16 cellular contexts compared by ENCODE assay signal in genomic region chr12:80045594-80045993, GRCh38. TPM values are rescaled to one million over a fixed set of nuclear protein-coding genes. Genes with fewer than 3 reads are reported as not detected.
DNase-seq lines count a peak whose midpoint lies in the region; ATAC-seq, FAIRE-seq and TF ChIP-seq lines count a peak whose summit lies in the region.
"Had no signal": no experiment of that assay in that cellular context is flagged by ENCODE, and none has a peak within 500 bp of the region (broad histone marks: within the 10 kb centered on the region; RNA-seq: fewer than 3 reads in every experiment).

No MANE protein-coding gene starts in this region.

- FAIRE-seq in bronchial epithelial cell (lab: Jason Lieb, UNC) (no peak), keratinocyte (lab: Jason Lieb, UNC) (peak; percentile 43), D721Med (lab: Jason Lieb, UNC) (no peak)

- peaks cover 17% of the 10 kb centered on the region for H3K4me1 ChIP-seq in keratinocyte (ENCODE audit: control insufficient read depth, extremely low read depth, insufficient read depth, low read length)
- H3K4me1 ChIP-seq: BE2C had no signal

- dilution Hi-C loops in keratinocyte (cut with MboI; ENCODE audit: extremely low pct_ligation_motif_present, low sequenced_read_pairs) = no loop called here

- no peak overlapping the region for H3K9ac ChIP-seq in keratinocyte (ENCODE audit: control insufficient read depth, extremely low read depth, insufficient read depth, low read length)

- no peaks in the 10 kb centered on the region for H3K9me3 ChIP-seq in keratinocyte (ENCODE audit: control insufficient read depth, low read depth, low read length)
- H3K9me3 ChIP-seq: BE2C had no signal

- DNase-seq in AG09309 (ENCODE audit: low read depth) = peak; percentile 18
- DNase-seq in LHCN-M2 (ENCODE audit: low read depth) = peak; percentile 54
- DNase-seq in bronchial epithelial cell (ENCODE audit: low read depth) = peak; percentile 95
- DNase-seq in keratinocyte (ENCODE audit: low read depth, low spot score) = peak; percentile 63
- no peak for DNase-seq in brain microvascular endothelial cell
- no peak for DNase-seq in D721Med (ENCODE audit: insufficient read length, low spot score)
- no peak for DNase-seq in activated naive CD8-positive, alpha-beta T cell treated with anti-CD3 and anti-CD28 coated beads, Interleukin-2, amount 50 U/mL, for 24 hours
- DNase-seq: activated CD8-positive, alpha-beta T cell treated with anti-CD3 and anti-CD28 coated beads, Interleukin-2, amount 10 ng/mL, durations not matched to agents 7 days and 5 days; BE2C; cortex of kidney; NCI-H187; NCI-H524 treated with DMSO at 0.1 percent for 48 hours; PC-9; posterior cingulate gyrus had no signal

- TF ChIP-seq CTCF in AG09309 (IDR thresholded peaks at IDR 0.05; ENCODE audit: control insufficient read depth, insufficient read depth, low read depth, low read length, missing control alignments) = no peak
- no peak for TF ChIP-seq CTCF in bronchial epithelial cell (IDR thresholded peaks at IDR 0.05; ENCODE audit: insufficient read depth, low read length, severe bottlenecking)
- TF ChIP-seq CTCF in keratinocyte (optimal IDR thresholded peaks at IDR 0.05 in 1 of 3, IDR thresholded peaks at IDR 0.05 in 1 of 3, conservative IDR thresholded peaks at IDR 0.05 in 1 of 3; ENCODE audit: extremely low read depth in 1 of 3, insufficient read depth in 2 of 3, low read length in 3 of 3) = no peak
- no peak for TF ChIP-seq CTCF in brain microvascular endothelial cell (IDR thresholded peaks at IDR 0.05; ENCODE audit: low read depth, low read length, missing control alignments)
- no peak for TF ChIP-seq CTCF in D721Med (IDR thresholded peaks at IDR 0.05; ENCODE audit: insufficient read depth, missing control alignments)

- H3K4me1 Mint-ChIP-seq in activated naive CD8-positive, alpha-beta T cell treated with anti-CD3 and anti-CD28 coated beads, Interleukin-2, amount 50 U/mL, for 24 hours = peaks cover 2% of the 10 kb centered on the region
- H3K4me1 Mint-ChIP-seq: activated T-helper 17 cell treated with anti-CD3 and anti-CD28 coated beads, Interleukin-2, amount 50 U/mL, for 72 hours had no signal

- ATAC-seq in activated naive CD8-positive, alpha-beta T cell treated with anti-CD3 and anti-CD28 coated beads, Interleukin-2, amount 50 U/mL, for 24 hours = no peak
- no peak for ATAC-seq in HG03521 (IDR thresholded peaks at IDR 0.05; ENCODE audit: unreplicated experiment)
- ATAC-seq: activated CD8-positive, alpha-beta T cell treated with anti-CD3 and anti-CD28 coated beads, Interleukin-2, amount 10 ng/mL, durations not matched to agents 7 days and 5 days had no signal

- peak overlapping the region; percentile 66 for H3K4me2 ChIP-seq in keratinocyte (ENCODE audit: control insufficient read depth, extremely low read depth, insufficient read depth, low read depth, low read length)
- H3K4me2 ChIP-seq: PC-9 had no signal

- H3K9me3 Mint-ChIP-seq in activated naive CD8-positive, alpha-beta T cell treated with anti-CD3 and anti-CD28 coated beads, Interleukin-2, amount 50 U/mL, for 24 hours = peaks cover 4% of the 10 kb centered on the region
- H3K9me3 Mint-ChIP-seq: activated T-helper 17 cell treated with anti-CD3 and anti-CD28 coated beads, Interleukin-2, amount 50 U/mL, for 72 hours had no signal

- in situ Hi-C loops in brain microvascular endothelial cell (cut with HindIII; ENCODE audit: low pct_ligation_motif_present, low sequenced_read_pairs) = no loop called here

- H3K27me3 ChIP-seq in bronchial epithelial cell (ENCODE audit: control insufficient read depth, insufficient read depth, low read length) = no peaks in the 10 kb centered on the region
- no peaks in the 10 kb centered on the region for H3K27me3 ChIP-seq in keratinocyte (ENCODE audit: control insufficient read depth, extremely low read depth, insufficient read depth, low read length)
- H3K27me3 ChIP-seq in brain microvascular endothelial cell (replicated peaks) = no peaks in the 10 kb centered on the region

- no peaks in the 10 kb centered on the region for H4K20me1 ChIP-seq in keratinocyte (ENCODE audit: control insufficient read depth, extremely low read depth, insufficient read depth, low read length)

- peaks cover 5% of the 10 kb centered on the region for H3K27me3 Mint-ChIP-seq in activated naive CD8-positive, alpha-beta T cell treated with anti-CD3 and anti-CD28 coated beads, Interleukin-2, amount 50 U/mL, for 24 hours

- no peaks in the 10 kb centered on the region for H3K36me3 Mint-ChIP-seq in activated naive CD8-positive, alpha-beta T cell treated with anti-CD3 and anti-CD28 coated beads, Interleukin-2, amount 50 U/mL, for 24 hours (ENCODE audit: low read depth)

- no peaks in the 10 kb centered on the region for H3K36me3 ChIP-seq in bronchial epithelial cell (ENCODE audit: control insufficient read depth, insufficient read depth, low read length)
- no peaks in the 10 kb centered on the region for H3K36me3 ChIP-seq in keratinocyte (ENCODE audit: control insufficient read depth in 2 of 2, extremely low read depth in 1 of 2, insufficient read depth in 2 of 2, low read length in 2 of 2)
- H3K36me3 ChIP-seq in brain microvascular endothelial cell (replicated peaks) = no peaks in the 10 kb centered on the region
- H3K36me3 ChIP-seq: BE2C had no signal

- no peak overlapping the region for H2AFZ ChIP-seq in keratinocyte (ENCODE audit: control insufficient read depth, low read length)
- H2AFZ ChIP-seq: PC-9 had no signal

- H3K4me3 ChIP-seq in AG09309 (ENCODE audit: control insufficient read depth, low read depth, low read length) (no peak overlapping the region), bronchial epithelial cell (ENCODE audit: low read depth, low read length) (no peak overlapping the region), keratinocyte (ENCODE audit: control insufficient read depth in 2 of 3, extremely low read depth in 1 of 3, insufficient read depth in 2 of 3, low read depth in 1 of 3, low read length in 3 of 3) (no peak overlapping the region), brain microvascular endothelial cell (ENCODE audit: low read depth, low read length) (no peak overlapping the region)
- H3K4me3 ChIP-seq: PC-9 had no signal

- H3K4me3 Mint-ChIP-seq in activated naive CD8-positive, alpha-beta T cell treated with anti-CD3 and anti-CD28 coated beads, Interleukin-2, amount 50 U/mL, for 24 hours = no peak overlapping the region
- H3K4me3 Mint-ChIP-seq: activated CD8-positive, alpha-beta T cell treated with anti-CD3 and anti-CD28 coated beads, Interleukin-2, amount 10 ng/mL, durations not matched to agents 7 days and 5 days; activated T-helper 17 cell treated with anti-CD3 and anti-CD28 coated beads, Interleukin-2, amount 50 U/mL, for 72 hours had no signal

- no peaks in the 10 kb centered on the region for H3K79me2 ChIP-seq in keratinocyte (ENCODE audit: control insufficient read depth, insufficient read depth, low read length)

- H3K27ac ChIP-seq in keratinocyte (ENCODE audit: control insufficient read depth, insufficient read depth, low read length) (no peak overlapping the region), brain microvascular endothelial cell (no peak overlapping the region)
- H3K27ac ChIP-seq: PC-9 had no signal

- no peaks in the 10 kb centered on the region for H3K9me1 ChIP-seq in keratinocyte (ENCODE audit: control insufficient read depth, extremely low read depth, insufficient read depth, low read length)

- no peak overlapping the region for H3K27ac Mint-ChIP-seq in activated naive CD8-positive, alpha-beta T cell treated with anti-CD3 and anti-CD28 coated beads, Interleukin-2, amount 50 U/mL, for 24 hours
- H3K27ac Mint-ChIP-seq: activated CD8-positive, alpha-beta T cell treated with anti-CD3 and anti-CD28 coated beads, Interleukin-2, amount 10 ng/mL, durations not matched to agents 7 days and 5 days; activated T-helper 17 cell treated with anti-CD3 and anti-CD28 coated beads, Interleukin-2, amount 50 U/mL, for 72 hours had no signal

RNA-seq across cellular contexts. Expression of gene OTOGL, which starts 53.7 kb away (rescaled TPM):
- total RNA-seq in LHCN-M2 (2014; rRNA removed) (0.19 and 0.34 TPM in 2 replicates), bronchial epithelial cell (under 0.01 TPM in 1 of 2 replicates, not detected in the other)
- polyA plus RNA-seq in LHCN-M2 (2012) = 0.09 TPM
- 0.01 to 0.08 TPM (median 0.01 TPM) in 3 replicates for polyA plus RNA-seq in keratinocyte
- polyA plus RNA-seq in keratinocyte (2011; ENCODE audit: low read depth) = not detected
- polyA plus RNA-seq in keratinocyte (2011; cell fraction: cytosol; rRNA removed) = 0.02 TPM in 1 of 2 replicates, not detected in the other
- polyA plus RNA-seq in keratinocyte (2011; cell fraction: nucleus; rRNA removed) = 0.06 and 0.07 TPM in 2 replicates
- not detected in 2 replicates for polyA plus RNA-seq in keratinocyte (2012; ENCODE audit: low replicate concordance)
- 0.03 TPM in 1 of 3 replicates, not detected in the others for polyA minus RNA-seq in keratinocyte
- not detected for polyA minus RNA-seq in keratinocyte (2011; cell fraction: cytosol; rRNA and poly(A)+ RNA removed)
- polyA minus RNA-seq in keratinocyte (2011; cell fraction: nucleus; rRNA and poly(A)+ RNA removed) = not detected in 2 replicates
- total RNA-seq: activated CD8-positive, alpha-beta T cell treated with anti-CD3 and anti-CD28 coated beads, Interleukin-2, amount 10 ng/mL, durations not matched to agents 7 days and 5 days; activated T-helper 17 cell treated with anti-CD3 and anti-CD28 coated beads, Interleukin-2, amount 50 U/mL, for 72 hours; PC-9 had no signal

Comparison
In these comparisons a context has a peak if more than half of its experiments do, and no peak if none do; other contexts are left out.
1. DNase-seq: peak in AG09309 (single experiment), LHCN-M2 (single experiment), bronchial epithelial cell (single experiment) and keratinocyte (single experiment); none in brain microvascular endothelial cell (single experiment), D721Med (single experiment) and activated naive CD8-positive, alpha-beta T cell treated with anti-CD3 and anti-CD28 coated beads, Interleukin-2, amount 50 U/mL, for 24 hours (single experiment).